Comparison of ENCODE assay signal across 16 cellular contexts in genomic region chr11:122731500-122731913, GRCh38.
A peak's percentile ranks its signal among the peaks of the same experiment; 100 is the strongest.
DNase-seq lines count a peak whose midpoint lies in the region; ATAC-seq and TF ChIP-seq lines count a peak whose summit lies in the region.
"Had no signal": no experiment of that assay in that cellular context is flagged by ENCODE, and none has a peak within 500 bp of the region (broad histone marks: within the 10 kb centered on the region; RNA-seq: fewer than 3 reads in every experiment).

No MANE protein-coding gene starts in this region.

- H3K4me3 Mint-ChIP-seq in MCF 10A (ENCODE audit: unreplicated experiment) = no peak overlapping the region
- H3K4me3 Mint-ChIP-seq: activated CD4-positive, alpha-beta T cell treated with anti-CD3 and anti-CD28 coated beads for 36 hours; activated T-cell treated with anti-CD3 and anti-CD28 coated beads, Interleukin-2, amount 50 U/mL, for 4 hours; CD4-positive, alpha-beta T cell; naive B cell had no signal

- no peak for ATAC-seq in HG02571 (IDR thresholded peaks at IDR 0.05; ENCODE audit: unreplicated experiment)
- ATAC-seq: activated CD4-positive, alpha-beta T cell treated with anti-CD3 and anti-CD28 coated beads for 36 hours; activated T-cell treated with anti-CD3 and anti-CD28 coated beads, Interleukin-2, amount 50 U/mL, for 4 hours had no signal

- peak overlapping the region; percentile 36 to 88 (median 80); a peak in 20 of 22 replicates for H3K27ac ChIP-seq in BLaER1 treated with 17β-estradiol and CSF1 and Interleukin-3, amounts not matched to agents 10 nM and 100 nM
- H3K27ac ChIP-seq in mesodermal cell (ENCODE audit: low read depth, low read length, severe bottlenecking) = peak overlapping the region; percentile 69
- H3K27ac ChIP-seq in coronary artery = no peak overlapping the region

- H3K9ac ChIP-seq in BLaER1 treated with 17β-estradiol and CSF1 and Interleukin-3, amounts not matched to agents 10 nM and 100 nM = peak overlapping the region in 1 of 11 experiments; percentile 18; a peak in 3 of 22 replicates
- H3K9ac ChIP-seq in Loucy (ENCODE audit: low read depth, low read length, poor library complexity, severe bottlenecking) = peak overlapping the region; percentile 24

- CTCF ChIA-PET in MCF 10A (lab: Yijun Ruan, JAX) = interaction anchor here (0.5 kb wide), 1 partner anchor 141 kb away, joined by 3 read pairs; no protein-coding TSS in a partner anchor

- TF ChIP-seq CTCF in Loucy (conservative IDR thresholded peaks at IDR 0.05; ENCODE audit: low read length) (no peak), MCF 10A (IDR thresholded peaks at IDR 0.05; ENCODE audit: unreplicated experiment) (no peak), coronary artery (IDR thresholded peaks at IDR 0.05) (no peak)

- H3K9me3 Mint-ChIP-seq in MCF 10A (ENCODE audit: unreplicated experiment) = no peaks in the 10 kb centered on the region
- H3K9me3 Mint-ChIP-seq: activated T-cell treated with anti-CD3 and anti-CD28 coated beads, Interleukin-2, amount 50 U/mL, for 4 hours; CD4-positive, alpha-beta T cell; naive B cell had no signal

- peaks cover 0 to 92% (median 68%) of the 10 kb centered on the region in 11 experiments; a peak in 18 of 22 replicates for H3K36me3 ChIP-seq in BLaER1 treated with 17β-estradiol and CSF1 and Interleukin-3, amounts not matched to agents 10 nM and 100 nM
- peaks cover 18% of the 10 kb centered on the region; the same call in 1 of the 2 replicates for H3K36me3 ChIP-seq in Loucy (ENCODE audit: insufficient read depth, low read length)
- H3K36me3 ChIP-seq in mesodermal cell (ENCODE audit: control insufficient read depth, insufficient read depth, low read length) = peaks cover 8% of the 10 kb centered on the region

- H3F3A ChIP-seq in Loucy (ENCODE audit: low read depth) = peaks cover 13% of the 10 kb centered on the region

- peaks cover 0 to 70% (median 0%) of the 10 kb centered on the region in 11 experiments; a peak in 6 of 22 replicates for H4K20me1 ChIP-seq in BLaER1 treated with 17β-estradiol and CSF1 and Interleukin-3, amounts not matched to agents 10 nM and 100 nM
- no peaks in the 10 kb centered on the region for H4K20me1 ChIP-seq in Loucy (ENCODE audit: insufficient read depth, low read length, poor library complexity, severe bottlenecking)

- no peaks in the 10 kb centered on the region for H3K27me3 Mint-ChIP-seq in MCF 10A (ENCODE audit: insufficient read depth, unreplicated experiment)
- H3K27me3 Mint-ChIP-seq: activated CD4-positive, alpha-beta T cell treated with anti-CD3 and anti-CD28 coated beads for 36 hours; CD4-positive, alpha-beta T cell had no signal

- DNase-seq in dedifferentiated amniotic fluid mesenchymal stem cell (ENCODE audit: extremely low spot score) (peak; percentile 25), MCF 10A (ENCODE audit: unreplicated experiment) (no peak), DMS 273 (lab: John Stamatoyannopoulos, UW; ENCODE audit: unreplicated experiment) (no peak), coronary artery (ENCODE audit: low spot score) (no peak)
- DNase-seq: activated CD4-positive, alpha-beta T cell treated with anti-CD3 and anti-CD28 coated beads for 36 hours; activated T-cell treated with anti-CD3 and anti-CD28 coated beads, Interleukin-2, amount 50 U/mL, for 4 hours; anterior cingulate cortex; CD4-positive, alpha-beta T cell; KBM-7; naive B cell; NCI-H2081 treated with DMSO at 0.1 percent for 48 hours; SW 1271 had no signal

- peaks cover 0 to 6% (median 0%) of the 10 kb centered on the region in 11 experiments; a peak in 1 of 22 replicates for H3K9me3 ChIP-seq in BLaER1 treated with 17β-estradiol and CSF1 and Interleukin-3, amounts not matched to agents 10 nM and 100 nM (replicated peaks in 1 of 11)
- no peaks in the 10 kb centered on the region for H3K9me3 ChIP-seq in Loucy (ENCODE audit: insufficient read depth, low read depth, low read length)
- no peaks in the 10 kb centered on the region for H3K9me3 ChIP-seq in mesodermal cell (ENCODE audit: control insufficient read depth, low read length)

- no peak overlapping the region for H3K27ac Mint-ChIP-seq in MCF 10A (ENCODE audit: low read depth, unreplicated experiment)
- H3K27ac Mint-ChIP-seq: activated CD4-positive, alpha-beta T cell treated with anti-CD3 and anti-CD28 coated beads for 36 hours; CD4-positive, alpha-beta T cell had no signal

- H3K9me2 ChIP-seq in Loucy (replicated peaks; ENCODE audit: low read depth, low read length) = no peaks in the 10 kb centered on the region

- no peaks in the 10 kb centered on the region for H3K36me3 Mint-ChIP-seq in MCF 10A (ENCODE audit: insufficient read depth, unreplicated experiment)
- H3K36me3 Mint-ChIP-seq: naive B cell had no signal

- peaks cover 96% of the 10 kb centered on the region for H3K79me2 ChIP-seq in Loucy (ENCODE audit: insufficient read depth, low read length)

- peak overlapping the region; percentile 75 to 99 (median 89) for H3K4me2 ChIP-seq in BLaER1 treated with 17β-estradiol and CSF1 and Interleukin-3, amounts not matched to agents 10 nM and 100 nM
- peak overlapping the region; percentile 36 for H3K4me2 ChIP-seq in Loucy (ENCODE audit: low read depth, low read length, poor library complexity, severe bottlenecking)

- H3K4me3 ChIP-seq in BLaER1 treated with 17β-estradiol and CSF1 and Interleukin-3, amounts not matched to agents 10 nM and 100 nM = no peak overlapping the region
- no peak overlapping the region for H3K4me3 ChIP-seq in Loucy (ENCODE audit: low read length, poor library complexity, severe bottlenecking)
- H3K4me3 ChIP-seq in mesodermal cell (ENCODE audit: extremely low read depth, insufficient read depth, low read length, poor library complexity, severe bottlenecking) = no peak overlapping the region
- H3K4me3 ChIP-seq in coronary artery = no peak overlapping the region

- peaks cover 97 to 100% (median 100%) of the 10 kb centered on the region in 10 experiments for H3K4me1 ChIP-seq in BLaER1 treated with 17β-estradiol and CSF1 and Interleukin-3, amounts not matched to agents 10 nM and 100 nM
- H3K4me1 ChIP-seq in Loucy (ENCODE audit: insufficient read depth, low read length, poor library complexity, severe bottlenecking) (peaks cover 87% of the 10 kb centered on the region), mesodermal cell (ENCODE audit: control insufficient read depth, insufficient read depth, low read length, poor library complexity, severe bottlenecking) (peaks cover 59% of the 10 kb centered on the region)

- H3K4me1 Mint-ChIP-seq in MCF 10A (ENCODE audit: insufficient read depth, unreplicated experiment) = no peaks in the 10 kb centered on the region

- no peaks in the 10 kb centered on the region for H3K27me3 ChIP-seq in BLaER1 treated with 17β-estradiol and CSF1 and Interleukin-3, amounts not matched to agents 10 nM and 100 nM
- no peaks in the 10 kb centered on the region for H3K27me3 ChIP-seq in Loucy (ENCODE audit: insufficient read depth, low read length, poor library complexity, severe bottlenecking)

- WGBS in mesodermal cell (ENCODE audit: insufficient coverage in 2 of 2), 2 experiments = 86 to 100% methylated on average over 1 of the region's 2 CpGs

- intact Hi-C loops in MCF 10A (cut with micrococcal nuclease) = no loop called here

- no TSS peak for BruUV-seq in MCF 10A (replicated peaks; lab: Mats Ljungman, UMichigan)

- no peak overlapping the region for H2AFZ ChIP-seq in Loucy (ENCODE audit: low read length)

- POLR2A ChIA-PET in MCF 10A (lab: Yijun Ruan, JAX) = no interaction called here

Comparison
In these comparisons a context has a peak if more than half of its experiments do, and no peak if none do; other contexts are left out.
1. H3K27ac ChIP-seq: peak in BLaER1 treated with 17β-estradiol and CSF1 and Interleukin-3, amounts not matched to agents 10 nM and 100 nM (11 of 11) and mesodermal cell (single experiment); none in coronary artery (0 of 2).